In genomic region chr2:69181806-69182427, GRCh38 we compare ENCODE assay signal across 13 cellular contexts.
"Had no signal": no experiment of that assay in that cellular context is flagged by ENCODE, and none has a peak within 500 bp of the region (broad histone marks: within the 10 kb centered on the region; RNA-seq: fewer than 3 reads in every experiment).

No MANE protein-coding gene starts in this region.

- ATAC-seq: effector memory CD8-positive, alpha-beta T cell; foreskin keratinocyte; left lobe of liver had no signal

- H3K4me3 ChIP-seq: lung, tibial nerve, vagina had no signal

- H3K9me3 ChIP-seq: tibial nerve, vagina had no signal

- DNase-seq: activated CD4-positive, alpha-beta memory T cell treated with anti-CD3 and anti-CD28 coated beads for 36 hours; amniotic stem cell; effector memory CD8-positive, alpha-beta T cell; glutamatergic neuron; kidney; occipital lobe; retina; WERI-Rb-1 had no signal

- H3K27ac ChIP-seq: foreskin keratinocyte, tibial nerve, vagina, WERI-Rb-1 had no signal

- H3K27me3 ChIP-seq: foreskin keratinocyte, tibial nerve, vagina had no signal
